In the genomic region with DNA sequence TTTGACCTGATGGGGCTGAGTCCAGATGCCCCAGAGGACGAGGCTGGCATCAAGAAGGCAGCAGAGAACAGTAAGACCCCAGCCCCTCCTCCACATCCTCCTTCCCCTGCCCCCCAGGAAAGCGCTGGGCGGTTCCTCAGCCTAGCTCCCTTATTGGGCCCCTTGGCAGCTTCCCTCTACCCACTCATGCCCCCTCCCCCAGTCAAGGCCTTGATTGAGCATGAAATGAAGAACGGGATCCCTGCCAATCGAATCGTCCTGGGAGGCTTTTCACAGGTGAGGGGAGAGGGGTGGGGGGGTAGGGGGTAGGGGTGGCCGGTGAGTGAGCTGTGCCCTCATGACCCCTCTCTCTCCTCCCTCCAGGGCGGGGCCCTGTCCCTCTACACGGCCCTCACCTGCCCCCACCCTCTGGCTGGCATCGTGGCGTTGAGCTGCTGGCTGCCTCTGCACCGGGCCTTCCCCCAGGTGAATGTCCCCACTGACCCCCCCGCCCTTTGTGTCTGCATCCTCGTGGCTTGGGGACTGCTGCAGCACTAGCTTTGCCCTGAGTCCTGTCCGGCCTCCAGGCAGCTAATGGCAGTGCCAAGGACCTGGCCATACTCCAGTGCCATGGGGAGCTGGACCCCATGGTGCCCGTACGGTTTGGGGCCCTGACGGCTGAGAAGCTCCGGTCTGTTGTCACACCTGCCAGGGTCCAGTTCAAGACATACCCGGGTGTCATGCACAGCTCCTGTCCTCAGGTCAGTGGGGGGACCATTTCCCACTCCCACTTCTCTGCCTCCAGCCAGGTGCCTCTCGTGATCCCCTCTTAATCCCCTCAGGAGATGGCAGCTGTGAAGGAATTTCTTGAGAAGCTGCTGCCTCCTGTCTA, we compare ENCODE assay signal across 1 cellular context.
A peak's percentile ranks its signal among the peaks of the same experiment; 100 is the strongest.
TF ChIP-seq lines count a peak whose summit lies in the region.

No MANE protein-coding gene starts in this region.

TF ChIP-seq in HepG2, 621 proteins besides CTCF, POLR2A, EP300 and RAD21:
- no peak for TF ChIP-seq ZNF749 (CRISPR knock-in tag; IDR thresholded peaks at IDR 0.05; ENCODE audit: borderline replicate concordance)
- no peak for TF ChIP-seq GABPB1 (CRISPR knock-in tag; IDR thresholded peaks at IDR 0.05)
- TF ChIP-seq PHF20 (CRISPR knock-in tag; IDR thresholded peaks at IDR 0.05): no peak
- no peak for TF ChIP-seq ZNF607 (CRISPR knock-in tag; IDR thresholded peaks at IDR 0.05; ENCODE audit: borderline replicate concordance)
- TF ChIP-seq ATF7 (IDR thresholded peaks at IDR 0.05): no peak
- no peak for TF ChIP-seq ATF7 (CRISPR knock-in tag; IDR thresholded peaks at IDR 0.05)
- TF ChIP-seq KDM6A (CRISPR knock-in tag; IDR thresholded peaks at IDR 0.05; ENCODE audit: low read depth): no peak
- TF ChIP-seq RBM22 (optimal IDR thresholded peaks at IDR 0.05; ENCODE audit: low read length): peak; percentile 59
- TF ChIP-seq, protein P1, sequence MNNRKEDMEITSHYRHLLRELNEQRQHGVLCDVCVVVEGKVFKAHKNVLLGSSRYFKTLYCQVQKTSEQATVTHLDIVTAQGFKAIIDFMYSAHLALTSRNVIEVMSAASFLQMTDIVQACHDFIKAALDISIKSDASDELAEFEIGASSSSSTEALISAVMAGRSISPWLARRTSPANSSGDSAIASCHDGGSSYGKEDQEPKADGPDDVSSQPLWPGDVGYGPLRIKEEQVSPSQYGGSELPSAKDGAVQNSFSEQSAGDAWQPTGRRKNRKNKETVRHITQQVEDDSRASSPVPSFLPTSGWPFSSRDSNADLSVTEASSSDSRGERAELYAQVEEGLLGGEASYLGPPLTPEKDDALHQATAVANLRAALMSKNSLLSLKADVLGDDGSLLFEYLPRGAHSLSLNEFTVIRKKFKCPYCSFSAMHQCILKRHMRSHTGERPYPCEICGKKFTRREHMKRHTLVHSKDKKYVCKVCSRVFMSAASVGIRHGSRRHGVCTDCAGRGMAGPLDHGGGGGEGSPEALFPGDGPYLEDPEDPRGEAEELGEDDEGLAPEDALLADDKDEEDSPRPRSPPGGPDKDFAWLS (CRISPR knock-in tag; IDR thresholded peaks at IDR 0.05; ENCODE audit: borderline replicate concordance): no peak
- TF ChIP-seq, protein P2, sequence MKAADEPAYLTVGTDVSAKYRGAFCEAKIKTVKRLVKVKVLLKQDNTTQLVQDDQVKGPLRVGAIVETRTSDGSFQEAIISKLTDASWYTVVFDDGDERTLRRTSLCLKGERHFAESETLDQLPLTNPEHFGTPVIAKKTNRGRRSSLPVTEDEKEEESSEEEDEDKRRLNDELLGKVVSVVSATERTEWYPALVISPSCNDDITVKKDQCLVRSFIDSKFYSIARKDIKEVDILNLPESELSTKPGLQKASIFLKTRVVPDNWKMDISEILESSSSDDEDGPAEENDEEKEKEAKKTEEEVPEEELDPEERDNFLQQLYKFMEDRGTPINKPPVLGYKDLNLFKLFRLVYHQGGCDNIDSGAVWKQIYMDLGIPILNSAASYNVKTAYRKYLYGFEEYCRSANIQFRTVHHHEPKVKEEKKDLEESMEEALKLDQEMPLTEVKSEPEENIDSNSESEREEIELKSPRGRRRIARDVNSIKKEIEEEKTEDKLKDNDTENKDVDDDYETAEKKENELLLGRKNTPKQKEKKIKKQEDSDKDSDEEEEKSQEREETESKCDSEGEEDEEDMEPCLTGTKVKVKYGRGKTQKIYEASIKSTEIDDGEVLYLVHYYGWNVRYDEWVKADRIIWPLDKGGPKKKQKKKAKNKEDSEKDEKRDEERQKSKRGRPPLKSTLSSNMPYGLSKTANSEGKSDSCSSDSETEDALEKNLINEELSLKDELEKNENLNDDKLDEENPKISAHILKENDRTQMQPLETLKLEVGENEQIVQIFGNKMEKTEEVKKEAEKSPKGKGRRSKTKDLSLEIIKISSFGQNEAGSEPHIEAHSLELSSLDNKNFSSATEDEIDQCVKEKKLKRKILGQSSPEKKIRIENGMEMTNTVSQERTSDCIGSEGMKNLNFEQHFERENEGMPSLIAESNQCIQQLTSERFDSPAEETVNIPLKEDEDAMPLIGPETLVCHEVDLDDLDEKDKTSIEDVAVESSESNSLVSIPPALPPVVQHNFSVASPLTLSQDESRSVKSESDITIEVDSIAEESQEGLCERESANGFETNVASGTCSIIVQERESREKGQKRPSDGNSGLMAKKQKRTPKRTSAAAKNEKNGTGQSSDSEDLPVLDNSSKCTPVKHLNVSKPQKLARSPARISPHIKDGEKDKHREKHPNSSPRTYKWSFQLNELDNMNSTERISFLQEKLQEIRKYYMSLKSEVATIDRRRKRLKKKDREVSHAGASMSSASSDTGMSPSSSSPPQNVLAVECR (CRISPR knock-in tag; IDR thresholded peaks at IDR 0.05; ENCODE audit: borderline replicate concordance): no peak
- no peak for TF ChIP-seq SKI (IDR thresholded peaks at IDR 0.05; ENCODE audit: partially characterized antibody)
- peak; percentile 69 for TF ChIP-seq AGO2 (optimal IDR thresholded peaks at IDR 0.05; ENCODE audit: low read depth, low read length)
- TF ChIP-seq RBFOX2 (IDR thresholded peaks at IDR 0.05; ENCODE audit: low read depth, low read length): peak; percentile 52
- TF ChIP-seq POLR2AphosphoS5 (IDR thresholded peaks at IDR 0.05; ENCODE audit: low read depth, low read length): peak; percentile 34; the same call in 1 of the 2 replicates
- TF ChIP-seq, protein P3, sequence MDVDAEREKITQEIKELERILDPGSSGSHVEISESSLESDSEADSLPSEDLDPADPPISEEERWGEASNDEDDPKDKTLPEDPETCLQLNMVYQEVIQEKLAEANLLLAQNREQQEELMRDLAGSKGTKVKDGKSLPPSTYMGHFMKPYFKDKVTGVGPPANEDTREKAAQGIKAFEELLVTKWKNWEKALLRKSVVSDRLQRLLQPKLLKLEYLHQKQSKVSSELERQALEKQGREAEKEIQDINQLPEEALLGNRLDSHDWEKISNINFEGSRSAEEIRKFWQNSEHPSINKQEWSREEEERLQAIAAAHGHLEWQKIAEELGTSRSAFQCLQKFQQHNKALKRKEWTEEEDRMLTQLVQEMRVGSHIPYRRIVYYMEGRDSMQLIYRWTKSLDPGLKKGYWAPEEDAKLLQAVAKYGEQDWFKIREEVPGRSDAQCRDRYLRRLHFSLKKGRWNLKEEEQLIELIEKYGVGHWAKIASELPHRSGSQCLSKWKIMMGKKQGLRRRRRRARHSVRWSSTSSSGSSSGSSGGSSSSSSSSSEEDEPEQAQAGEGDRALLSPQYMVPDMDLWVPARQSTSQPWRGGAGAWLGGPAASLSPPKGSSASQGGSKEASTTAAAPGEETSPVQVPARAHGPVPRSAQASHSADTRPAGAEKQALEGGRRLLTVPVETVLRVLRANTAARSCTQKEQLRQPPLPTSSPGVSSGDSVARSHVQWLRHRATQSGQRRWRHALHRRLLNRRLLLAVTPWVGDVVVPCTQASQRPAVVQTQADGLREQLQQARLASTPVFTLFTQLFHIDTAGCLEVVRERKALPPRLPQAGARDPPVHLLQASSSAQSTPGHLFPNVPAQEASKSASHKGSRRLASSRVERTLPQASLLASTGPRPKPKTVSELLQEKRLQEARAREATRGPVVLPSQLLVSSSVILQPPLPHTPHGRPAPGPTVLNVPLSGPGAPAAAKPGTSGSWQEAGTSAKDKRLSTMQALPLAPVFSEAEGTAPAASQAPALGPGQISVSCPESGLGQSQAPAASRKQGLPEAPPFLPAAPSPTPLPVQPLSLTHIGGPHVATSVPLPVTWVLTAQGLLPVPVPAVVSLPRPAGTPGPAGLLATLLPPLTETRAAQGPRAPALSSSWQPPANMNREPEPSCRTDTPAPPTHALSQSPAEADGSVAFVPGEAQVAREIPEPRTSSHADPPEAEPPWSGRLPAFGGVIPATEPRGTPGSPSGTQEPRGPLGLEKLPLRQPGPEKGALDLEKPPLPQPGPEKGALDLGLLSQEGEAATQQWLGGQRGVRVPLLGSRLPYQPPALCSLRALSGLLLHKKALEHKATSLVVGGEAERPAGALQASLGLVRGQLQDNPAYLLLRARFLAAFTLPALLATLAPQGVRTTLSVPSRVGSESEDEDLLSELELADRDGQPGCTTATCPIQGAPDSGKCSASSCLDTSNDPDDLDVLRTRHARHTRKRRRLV (CRISPR knock-in tag; IDR thresholded peaks at IDR 0.05): no peak
- TF ChIP-seq ZNF30 (CRISPR knock-in tag; IDR thresholded peaks at IDR 0.05): no peak
- TF ChIP-seq, protein P4, sequence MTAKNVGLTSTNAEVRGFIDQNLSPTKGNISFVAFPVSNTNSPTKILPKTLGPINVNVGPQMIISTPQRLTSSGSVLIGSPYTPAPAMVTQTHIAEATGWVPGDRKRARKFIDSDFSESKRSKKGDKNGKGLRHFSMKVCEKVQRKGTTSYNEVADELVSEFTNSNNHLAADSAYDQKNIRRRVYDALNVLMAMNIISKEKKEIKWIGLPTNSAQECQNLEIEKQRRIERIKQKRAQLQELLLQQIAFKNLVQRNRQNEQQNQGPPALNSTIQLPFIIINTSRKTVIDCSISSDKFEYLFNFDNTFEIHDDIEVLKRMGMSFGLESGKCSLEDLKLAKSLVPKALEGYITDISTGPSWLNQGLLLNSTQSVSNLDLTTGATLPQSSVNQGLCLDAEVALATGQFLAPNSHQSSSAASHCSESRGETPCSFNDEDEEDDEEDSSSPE (CRISPR knock-in tag; IDR thresholded peaks at IDR 0.05): no peak
- no peak for TF ChIP-seq NAIF1 (CRISPR knock-in tag; IDR thresholded peaks at IDR 0.05; ENCODE audit: borderline replicate concordance)
